ENCODE assay signal across 22 cellular contexts in genomic region chr6:163570579-163571231, GRCh38.
DNase-seq lines count a peak whose midpoint lies in the region; ATAC-seq and TF ChIP-seq lines count a peak whose summit lies in the region.
"Had no signal": no experiment of that assay in that cellular context is flagged by ENCODE, and none has a peak within 500 bp of the region (broad histone marks: within the 10 kb centered on the region; RNA-seq: fewer than 3 reads in every experiment).

No MANE protein-coding gene starts in this region.

- TF ChIP-seq CTCF in GM23338 (conservative IDR thresholded peaks at IDR 0.05; ENCODE audit: low read depth in 2 of 2) (no peak), dorsolateral prefrontal cortex (IDR thresholded peaks at IDR 0.05 in 54 of 56, conservative IDR thresholded peaks at IDR 0.05 in 2 of 56; ENCODE audit: low read depth in 1 of 56, partially characterized antibody in 56 of 56) (no peak)

- no peaks in the 10 kb centered on the region for H3K27me3 ChIP-seq in GM23338 (ENCODE audit: insufficient read depth)
- H3K27me3 ChIP-seq in dorsolateral prefrontal cortex, result no peaks in the 10 kb centered on the region
- H3K27me3 ChIP-seq: ascending aorta, tibial nerve had no signal

- H2AFZ ChIP-seq in GM23338, result no peak overlapping the region

- H3K79me2 ChIP-seq in GM23338 (replicated peaks; ENCODE audit: insufficient read depth), result 0 out of 2 replicates have a peak, but pooled peaks cover 8% of the 10 kb centered on the region

- H3K4me3 ChIP-seq in GM23338 (no peak overlapping the region), dorsolateral prefrontal cortex (peak overlapping the region in 4 of 59 donors; percentile 1 to 18 (median 12))
- H3K4me3 ChIP-seq: ascending aorta, tibial nerve had no signal

- H3K27ac ChIP-seq in GM23338 (ENCODE audit: low read depth) (no peak overlapping the region), dorsolateral prefrontal cortex (peak overlapping the region in 52 of 59 donors; percentile 2 to 84 (median 54))
- H3K27ac ChIP-seq: ascending aorta, VCaP had no signal

- ATAC-seq in GM23338 (no peak), HG03378 (IDR thresholded peaks at IDR 0.05; ENCODE audit: unreplicated experiment) (no peak)
- ATAC-seq: activated CD8-positive, alpha-beta T cell treated with anti-CD3 and anti-CD28 coated beads for 36 hours; left cardiac atrium had no signal

- no peaks in the 10 kb centered on the region for H4K20me1 ChIP-seq in GM23338 (replicated peaks; ENCODE audit: insufficient read depth)

- no peaks in the 10 kb centered on the region for H3K36me3 ChIP-seq in GM23338 (ENCODE audit: insufficient read depth)

- peaks cover 12% of the 10 kb centered on the region; the same call in 2 of the 3 replicates for H3K36me3 Mint-ChIP-seq in GM23338 (ENCODE audit: low read depth)

- H3K4me1 Mint-ChIP-seq in GM23338, result peaks cover 40% of the 10 kb centered on the region
- H3K4me1 Mint-ChIP-seq: CD8-positive, alpha-beta memory T cell had no signal

- intact Hi-C loops in dorsolateral prefrontal cortex (cut with DNase I), result loop anchor here in 1 of 2 donors (10.0 kb wide), 2 partner anchors 106 to 396 kb away; no protein-coding TSS in a partner anchor

- no peak for DNase-seq in GM23338 (ENCODE audit: low spot score)
- DNase-seq in NCI-H82 treated with DMSO at 0.1 percent for 48 hours (lab: John Stamatoyannopoulos, UW; ENCODE audit: unreplicated experiment), result peak; percentile 52
- no peak for DNase-seq in dorsolateral prefrontal cortex
- peak; percentile 35 for DNase-seq in midbrain (lab: John Stamatoyannopoulos, UW)
- DNase-seq in inferior parietal cortex (ENCODE audit: extremely low spot score), result no peak
- DNase-seq in SKM-1 treated with dmso at 0.1 percent for 144 hours (lab: John Stamatoyannopoulos, UW; ENCODE audit: unreplicated experiment), result no peak
- DNase-seq in stimulated activated CD4-positive, alpha-beta T cell treated with anti-CD3 and anti-CD28 coated beads, Interleukin-4, amount 100 ng/mL, for 24 hours, result no peak
- DNase-seq: activated CD8-positive, alpha-beta T cell treated with anti-CD3 and anti-CD28 coated beads for 36 hours; activated naive CD4-positive, alpha-beta T cell treated with anti-CD3 and anti-CD28 coated beads for 36 hours; activated T-cell treated with anti-CD3 and anti-CD28 coated beads, Interleukin-2, amount 50 U/mL, for 1 hour; CD8-positive, alpha-beta memory T cell; cortex of kidney; left cardiac atrium; NCI-H1417; OCI-M1; SHP77 treated with DMSO at 0.1 percent for 48 hours; stimulated activated naive CD4-positive, alpha-beta T cell treated with Interleukin-2 at 50 U/mL for 16 hours had no signal

- H3K9me3 Mint-ChIP-seq in GM23338, result no peaks in the 10 kb centered on the region
- H3K9me3 Mint-ChIP-seq: activated CD8-positive, alpha-beta T cell treated with anti-CD3 and anti-CD28 coated beads for 36 hours; activated naive CD4-positive, alpha-beta T cell treated with anti-CD3 and anti-CD28 coated beads for 36 hours; CD8-positive, alpha-beta memory T cell; T-helper 1 cell treated with Interleukin-12 subunit alpha and Interleukin-12 subunit beta and Interleukin-4 antibody, amounts not matched to agents 30 μg/mL and 1 μg/mL, for 36 hours had no signal

- H3K4me1 ChIP-seq in GM23338 (ENCODE audit: insufficient read depth), result peaks cover 29% of the 10 kb centered on the region
- H3K4me1 ChIP-seq: ascending aorta had no signal

- peak overlapping the region; percentile 9; the same call in 1 of the 2 replicates for H3K27ac Mint-ChIP-seq in GM23338
- H3K27ac Mint-ChIP-seq: activated CD8-positive, alpha-beta T cell treated with anti-CD3 and anti-CD28 coated beads for 36 hours; activated naive CD4-positive, alpha-beta T cell treated with anti-CD3 and anti-CD28 coated beads for 36 hours; T-helper 1 cell treated with Interleukin-12 subunit alpha and Interleukin-12 subunit beta and Interleukin-4 antibody, amounts not matched to agents 30 μg/mL and 1 μg/mL, for 36 hours had no signal

- H3K4me3 Mint-ChIP-seq in GM23338, result no peak overlapping the region
- H3K4me3 Mint-ChIP-seq: activated CD8-positive, alpha-beta T cell treated with anti-CD3 and anti-CD28 coated beads for 36 hours; activated naive CD4-positive, alpha-beta T cell treated with anti-CD3 and anti-CD28 coated beads for 36 hours; CD8-positive, alpha-beta memory T cell; T-helper 1 cell treated with Interleukin-12 subunit alpha and Interleukin-12 subunit beta and Interleukin-4 antibody, amounts not matched to agents 30 μg/mL and 1 μg/mL, for 36 hours had no signal

- H3K9me2 ChIP-seq in GM23338 (ENCODE audit: insufficient read depth), result no peaks in the 10 kb centered on the region

- no peaks in the 10 kb centered on the region for H3F3A ChIP-seq in GM23338 (replicated peaks; ENCODE audit: low read depth)

- H3K27me3 Mint-ChIP-seq in GM23338 (ENCODE audit: insufficient read depth, low read depth, poor library complexity), result peaks cover 8% of the 10 kb centered on the region
- H3K27me3 Mint-ChIP-seq: activated CD8-positive, alpha-beta T cell treated with anti-CD3 and anti-CD28 coated beads for 36 hours; CD8-positive, alpha-beta memory T cell had no signal

- H3K4me2 ChIP-seq in GM23338, result no peak overlapping the region

TF ChIP-seq in GM23338, 12 proteins besides CTCF, POLR2A, EP300 and RAD21 (continues in another document):
- TF ChIP-seq STAT1 (IDR thresholded peaks at IDR 0.05; ENCODE audit: unreplicated experiment) (no peak), CREB1 (CRISPR knock-in tag; IDR thresholded peaks at IDR 0.05; ENCODE audit: low read depth) (no peak), POLR2AphosphoS5 (IDR thresholded peaks at IDR 0.05; ENCODE audit: low read depth) (no peak), ZNF331 (CRISPR knock-in tag; IDR thresholded peaks at IDR 0.05; ENCODE audit: low read depth) (no peak), REST (IDR thresholded peaks at IDR 0.05; ENCODE audit: unreplicated experiment) (no peak), JUNB (IDR thresholded peaks at IDR 0.05; ENCODE audit: unreplicated experiment) (no peak)

Comparison
In these comparisons a context has a peak if more than half of its experiments do, and no peak if none do; other contexts are left out.
1. DNase-seq: peak in NCI-H82 treated with DMSO at 0.1 percent for 48 hours (single experiment) and midbrain (single experiment); none in GM23338 (single experiment), dorsolateral prefrontal cortex (0 of 10), inferior parietal cortex (single experiment), SKM-1 treated with dmso at 0.1 percent for 144 hours (single experiment) and stimulated activated CD4-positive, alpha-beta T cell treated with anti-CD3 and anti-CD28 coated beads, Interleukin-4, amount 100 ng/mL, for 24 hours (single experiment).